In genomic region chr7:40580776-40581175, GRCh38 we compare ENCODE assay signal across 33 cellular contexts.
"Had no signal": no experiment of that assay in that cellular context is flagged by ENCODE, and none has a peak within 500 bp of the region (broad histone marks: within the 10 kb centered on the region; RNA-seq: fewer than 3 reads in every experiment).

No MANE protein-coding gene starts in this region.

- H3K27ac Mint-ChIP-seq: activated B cell treated with CpG ODN at 0.5 μM for 24 hours; activated CD4-positive, alpha-beta memory T cell treated with anti-CD3 and anti-CD28 coated beads for 36 hours; activated naive CD4-positive, alpha-beta T cell treated with anti-CD3 and anti-CD28 coated beads, Interleukin-2, amount 10 ng/mL, durations not matched to agents 7 days and 5 days; activated naive CD8-positive, alpha-beta T cell; activated naive CD8-positive, alpha-beta T cell treated with anti-CD3 and anti-CD28 coated beads, Interleukin-2, amount 50 U/mL, for 24 hours; activated T-helper 1 cell treated with anti-CD3 and anti-CD28 coated beads, Interleukin-12 subunit alpha, Interleukin-12 subunit beta, Interleukin-2, Interleukin-4 antibody, amounts not matched to agents 30 ng/mL and 10 ng/mL and 1 ng/mL, durations not matched to agents 14 hours and 24 hours and 36 hours had no signal

- DNase-seq: activated B cell treated with CpG ODN at 0.5 μM for 24 hours; activated CD4-positive, alpha-beta memory T cell treated with anti-CD3 and anti-CD28 coated beads for 36 hours; activated CD4-positive, alpha-beta T cell treated with anti-CD3 and anti-CD28 coated beads for 4 hours; activated CD4-positive, alpha-beta T cell treated with anti-CD3 and anti-CD28 coated beads, Interleukin-2, amount 50 U/mL, for 1 hour; activated CD4-positive, CD25-positive, alpha-beta regulatory T cell treated with anti-CD3 and anti-CD28 coated beads, Interleukin-2, amount 50 U/mL, for 72 hours; activated CD8-positive, alpha-beta memory T cell treated with anti-CD3 and anti-CD28 coated beads, Interleukin-2, amount 50 U/mL, for 4 hours; activated effector memory CD4-positive, alpha-beta T cell treated with Interleukin-2 at 50 U/mL for 16 hours; activated naive CD4-positive, alpha-beta T cell treated with anti-CD3 and anti-CD28 coated beads, Interleukin-2, amount 10 ng/mL, durations not matched to agents 7 days and 5 days; activated naive CD8-positive, alpha-beta T cell treated with anti-CD3 and anti-CD28 coated beads, Interleukin-2, amount 50 U/mL, for 24 hours; activated T-cell treated with anti-CD3 and anti-CD28 coated beads for 4 hours; activated T-cell treated with anti-CD3 and anti-CD28 coated beads, Interleukin-2, amount 50 U/mL, for 4 hours; amniotic stem cell; aorta; brain microvascular endothelial cell; Kasumi-1; KG1; MG63; NCI-H1105; NCI-H1417 treated with DMSO at 0.1 percent for 48 hours; NCI-H1930; NCI-H345; NCI-H524 treated with DMSO at 0.1 percent for 48 hours; OCI-M1; Right ventricle myocardium superior; SW 1271; T-helper 1 cell; T-helper 2 cell; T-helper 9 cell had no signal

- H3K27me3 Mint-ChIP-seq: activated B cell treated with CpG ODN at 0.5 μM for 24 hours; activated CD4-positive, alpha-beta memory T cell treated with anti-CD3 and anti-CD28 coated beads for 36 hours; activated naive CD4-positive, alpha-beta T cell treated with anti-CD3 and anti-CD28 coated beads, Interleukin-2, amount 10 ng/mL, durations not matched to agents 7 days and 5 days; activated naive CD8-positive, alpha-beta T cell; activated naive CD8-positive, alpha-beta T cell treated with anti-CD3 and anti-CD28 coated beads, Interleukin-2, amount 50 U/mL, for 24 hours; central memory CD8-positive, alpha-beta T cell had no signal

- H3K27me3 ChIP-seq: brain microvascular endothelial cell, cardiac muscle cell, MG63 had no signal

- H3K4me3 ChIP-seq: cardiac muscle cell, MG63 had no signal

- H3K4me1 Mint-ChIP-seq: activated B cell treated with CpG ODN at 0.5 μM for 24 hours; activated naive CD4-positive, alpha-beta T cell treated with anti-CD3 and anti-CD28 coated beads, Interleukin-2, amount 10 ng/mL, durations not matched to agents 7 days and 5 days; activated naive CD8-positive, alpha-beta T cell treated with anti-CD3 and anti-CD28 coated beads, Interleukin-2, amount 50 U/mL, for 24 hours; central memory CD8-positive, alpha-beta T cell had no signal

- ATAC-seq: activated naive CD8-positive, alpha-beta T cell treated with anti-CD3 and anti-CD28 coated beads, Interleukin-2, amount 50 U/mL, for 24 hours; activated T-cell treated with anti-CD3 and anti-CD28 coated beads, Interleukin-2, amount 50 U/mL, for 4 hours had no signal

- H3K4me3 Mint-ChIP-seq: activated B cell treated with CpG ODN at 0.5 μM for 24 hours; activated CD4-positive, alpha-beta memory T cell treated with anti-CD3 and anti-CD28 coated beads for 36 hours; activated naive CD4-positive, alpha-beta T cell treated with anti-CD3 and anti-CD28 coated beads, Interleukin-2, amount 10 ng/mL, durations not matched to agents 7 days and 5 days; activated naive CD8-positive, alpha-beta T cell; activated naive CD8-positive, alpha-beta T cell treated with anti-CD3 and anti-CD28 coated beads, Interleukin-2, amount 50 U/mL, for 24 hours; activated T-cell treated with anti-CD3 and anti-CD28 coated beads, Interleukin-2, amount 50 U/mL, for 4 hours; activated T-helper 1 cell treated with anti-CD3 and anti-CD28 coated beads, Interleukin-12 subunit alpha, Interleukin-12 subunit beta, Interleukin-2, Interleukin-4 antibody, amounts not matched to agents 30 ng/mL and 10 ng/mL and 1 ng/mL, durations not matched to agents 14 hours and 24 hours and 36 hours; central memory CD8-positive, alpha-beta T cell had no signal

- H3K36me3 Mint-ChIP-seq: activated CD4-positive, alpha-beta memory T cell treated with anti-CD3 and anti-CD28 coated beads for 36 hours; activated naive CD4-positive, alpha-beta T cell treated with anti-CD3 and anti-CD28 coated beads, Interleukin-2, amount 10 ng/mL, durations not matched to agents 7 days and 5 days had no signal

- H3K9me3 Mint-ChIP-seq: activated CD4-positive, alpha-beta memory T cell treated with anti-CD3 and anti-CD28 coated beads for 36 hours; activated naive CD4-positive, alpha-beta T cell treated with anti-CD3 and anti-CD28 coated beads, Interleukin-2, amount 10 ng/mL, durations not matched to agents 7 days and 5 days; activated naive CD8-positive, alpha-beta T cell treated with anti-CD3 and anti-CD28 coated beads, Interleukin-2, amount 50 U/mL, for 24 hours; activated T-helper 1 cell treated with anti-CD3 and anti-CD28 coated beads, Interleukin-12 subunit alpha, Interleukin-12 subunit beta, Interleukin-2, Interleukin-4 antibody, amounts not matched to agents 30 ng/mL and 10 ng/mL and 1 ng/mL, durations not matched to agents 14 hours and 24 hours and 36 hours had no signal

- H3K9me3 ChIP-seq: MG63 had no signal

- H3K27ac ChIP-seq: brain microvascular endothelial cell, cardiac muscle cell, VCaP had no signal

- H3K36me3 ChIP-seq: brain microvascular endothelial cell, cardiac muscle cell, MG63 had no signal
